10 cellular contexts compared by ENCODE assay signal in genomic region chr9:20552874-20553624, GRCh38.
DNase-seq lines count a peak whose midpoint lies in the region; ATAC-seq, FAIRE-seq and TF ChIP-seq lines count a peak whose summit lies in the region.
"Had no signal": no experiment of that assay in that cellular context is flagged by ENCODE, and none has a peak within 500 bp of the region (broad histone marks: within the 10 kb centered on the region; RNA-seq: fewer than 3 reads in every experiment).

No MANE protein-coding gene starts in this region.

- H3K27ac ChIP-seq in gastroesophageal sphincter = no peak overlapping the region

- no peak for TF ChIP-seq EP300 in gastroesophageal sphincter (IDR thresholded peaks at IDR 0.05)

- peak; percentile 39 for DNase-seq in AG10803 (ENCODE audit: low read depth)
- DNase-seq in RCC 7860 (ENCODE audit: low spot score) = peak; percentile 34
- DNase-seq in MV-4-11 (lab: John Stamatoyannopoulos, UW) = no peak
- DNase-seq in stimulated activated naive CD4-positive, alpha-beta T cell treated with Interleukin-2 at 50 U/mL for 16 hours (lab: John Stamatoyannopoulos, UW) = no peak
- no peak for DNase-seq in central memory CD4-positive, alpha-beta T cell
- DNase-seq: effector CD8-positive, alpha-beta T cell; NCI-H226 had no signal

- TF ChIP-seq CTCF in AG10803 (conservative IDR thresholded peaks at IDR 0.05; ENCODE audit: low read length) (peak; percentile 40), gastroesophageal sphincter (IDR thresholded peaks at IDR 0.05) (peak; percentile 15 to 49 (median 30))

- WGBS in gastroesophageal sphincter (ENCODE audit: low coverage in 1 of 2), 2 donors = 26 to 59% methylated on average over 3 to 4 of the region's 4 CpGs

- peaks cover 0 to 57% (median 5%) of the 10 kb centered on the region in 3 donors for H3K4me1 ChIP-seq in gastroesophageal sphincter

- no peak for TF ChIP-seq POLR2A in gastroesophageal sphincter (IDR thresholded peaks at IDR 0.05)

- no peak overlapping the region for H3K4me3 ChIP-seq in AG10803 (ENCODE audit: low read length)
- no peak overlapping the region for H3K4me3 ChIP-seq in gastroesophageal sphincter

- FAIRE-seq in RCC 7860 (lab: Jason Lieb, UNC) = peak; percentile 72

- no peaks in the 10 kb centered on the region for H3K36me3 ChIP-seq in gastroesophageal sphincter

- no peaks in the 10 kb centered on the region for H3K9me3 ChIP-seq in gastroesophageal sphincter

- H3K27me3 ChIP-seq in gastroesophageal sphincter = no peaks in the 10 kb centered on the region

- ATAC-seq in GM19438 (IDR thresholded peaks at IDR 0.05; ENCODE audit: low read depth, unreplicated experiment) = peak; percentile 41
- ATAC-seq in gastroesophageal sphincter = no peak
- no peak for ATAC-seq in HG03280 (IDR thresholded peaks at IDR 0.05; ENCODE audit: unreplicated experiment)

Comparison
In these comparisons a context has a peak if more than half of its experiments do, and no peak if none do; other contexts are left out.
1. DNase-seq: peak in AG10803 (single experiment) and RCC 7860 (single experiment); none in MV-4-11 (single experiment), stimulated activated naive CD4-positive, alpha-beta T cell treated with Interleukin-2 at 50 U/mL for 16 hours (single experiment) and central memory CD4-positive, alpha-beta T cell (single experiment).